Comparison of ENCODE assay signal across 8 cellular contexts in the genomic region with DNA sequence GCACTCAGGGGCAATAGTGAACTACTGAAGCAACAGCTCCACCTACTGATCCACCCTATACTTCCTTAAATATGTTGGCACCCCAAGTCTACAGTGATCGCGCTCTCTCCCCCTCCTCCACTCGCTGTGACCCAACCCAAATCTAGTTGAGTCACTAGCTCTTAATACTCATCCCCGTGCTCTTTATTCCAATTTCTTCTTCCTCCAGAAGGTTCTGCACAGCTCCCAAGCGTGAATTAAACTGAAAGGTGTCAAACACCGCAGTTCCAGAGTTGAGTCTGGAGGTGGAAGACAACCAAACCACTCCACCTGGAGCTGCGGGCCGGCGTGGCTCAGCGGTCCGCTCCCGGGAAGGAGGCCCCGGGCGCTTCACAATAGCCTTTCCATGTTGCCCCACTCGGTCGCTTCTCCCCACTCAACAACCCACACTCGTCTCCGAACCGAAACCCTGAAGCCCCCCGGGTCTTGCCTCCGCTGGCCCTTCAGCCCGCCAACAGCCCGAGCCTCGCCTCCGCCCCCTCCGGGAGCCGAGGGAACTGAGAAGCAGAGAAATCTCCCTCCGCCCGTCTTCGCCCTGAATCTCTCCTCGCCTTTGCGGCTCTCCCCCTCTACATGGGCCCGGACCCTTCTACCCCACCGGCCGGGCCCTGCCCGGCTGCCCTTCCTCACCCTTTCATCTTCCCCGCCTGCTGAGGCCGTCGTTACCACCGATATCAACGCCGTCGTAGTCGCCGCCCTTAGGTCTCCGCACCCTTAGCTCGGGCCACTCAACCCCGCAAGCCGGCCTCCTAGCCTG. TPM values are rescaled to one million over a fixed set of nuclear protein-coding genes. Genes with fewer than 3 reads are reported as not detected.
DNase-seq lines count a peak whose midpoint lies in the region; ATAC-seq and TF ChIP-seq lines count a peak whose summit lies in the region.

No MANE protein-coding gene starts in this region.

- H3K36me3 ChIP-seq in muscle layer of colon (ENCODE audit: insufficient read depth, low read length) = no peaks in the 10 kb centered on the region

- TF ChIP-seq RAD21 in Ishikawa (IDR thresholded peaks at IDR 0.05; ENCODE audit: low read depth) = peak; percentile 51

- no peaks in the 10 kb centered on the region for H3K27me3 ChIP-seq in muscle layer of colon (ENCODE audit: control insufficient read depth in 1 of 2, insufficient read depth in 2 of 2, low read length in 2 of 2)

- peaks cover 56% of the 10 kb centered on the region for H3K4me1 ChIP-seq in muscle layer of colon (ENCODE audit: insufficient read depth, low read length)

- peak; percentile 53 for ATAC-seq in GM21619 (IDR thresholded peaks at IDR 0.05; ENCODE audit: unreplicated experiment)

- peak overlapping the region; percentile 97 for H3K27ac ChIP-seq in muscle layer of colon (ENCODE audit: low read depth, low read length)

- TF ChIP-seq CTCF in epithelial cell of proximal tubule (conservative IDR thresholded peaks at IDR 0.05; ENCODE audit: low read depth, low read length) = peak; percentile 70

- H3K9me3 ChIP-seq in muscle layer of colon (ENCODE audit: low read length) = no peaks in the 10 kb centered on the region

- peak overlapping the region; percentile 98 for H3K9ac ChIP-seq in muscle layer of colon (ENCODE audit: low read length)

- H3K4me3 ChIP-seq in epithelial cell of proximal tubule (ENCODE audit: low read depth, low read length) (peak overlapping the region; percentile 98), muscle layer of colon (ENCODE audit: low read depth in 1 of 2, low read length in 2 of 2) (peak overlapping the region; percentile 87 to 96)

- DNase-seq in D341Med (ENCODE audit: low spot score) (peak; percentile 81), OCI-M1 (lab: John Stamatoyannopoulos, UW) (peak; percentile 93), activated T-cell treated with anti-CD3 and anti-CD28 coated beads for 48 hours (ENCODE audit: low read depth) (peak; percentile 59), epithelial cell of proximal tubule (ENCODE audit: low read depth) (peak; percentile 57)
- peak; percentile 32 for DNase-seq in stimulated activated CD8-positive, alpha-beta memory T cell treated with anti-CD3 and anti-CD28 coated beads, Interleukin-7, amount 100 ng/mL, for 24 hours (ENCODE audit: low read depth)

- TF ChIP-seq EP300 in Ishikawa (IDR thresholded peaks at IDR 0.05; ENCODE audit: borderline replicate concordance) = no peak

TF ChIP-seq in Ishikawa, 13 proteins besides CTCF, POLR2A, EP300 and RAD21:
- TF ChIP-seq ZBTB7A (IDR thresholded peaks at IDR 0.05; ENCODE audit: low read depth) (peak; percentile 59; the same call in 1 of the 2 replicates), TCF12 (IDR thresholded peaks at IDR 0.05; ENCODE audit: low read depth) (0 out of 2 replicates have a peak, but pooled peaks have one; percentile 8)
- TF ChIP-seq, protein P1, sequence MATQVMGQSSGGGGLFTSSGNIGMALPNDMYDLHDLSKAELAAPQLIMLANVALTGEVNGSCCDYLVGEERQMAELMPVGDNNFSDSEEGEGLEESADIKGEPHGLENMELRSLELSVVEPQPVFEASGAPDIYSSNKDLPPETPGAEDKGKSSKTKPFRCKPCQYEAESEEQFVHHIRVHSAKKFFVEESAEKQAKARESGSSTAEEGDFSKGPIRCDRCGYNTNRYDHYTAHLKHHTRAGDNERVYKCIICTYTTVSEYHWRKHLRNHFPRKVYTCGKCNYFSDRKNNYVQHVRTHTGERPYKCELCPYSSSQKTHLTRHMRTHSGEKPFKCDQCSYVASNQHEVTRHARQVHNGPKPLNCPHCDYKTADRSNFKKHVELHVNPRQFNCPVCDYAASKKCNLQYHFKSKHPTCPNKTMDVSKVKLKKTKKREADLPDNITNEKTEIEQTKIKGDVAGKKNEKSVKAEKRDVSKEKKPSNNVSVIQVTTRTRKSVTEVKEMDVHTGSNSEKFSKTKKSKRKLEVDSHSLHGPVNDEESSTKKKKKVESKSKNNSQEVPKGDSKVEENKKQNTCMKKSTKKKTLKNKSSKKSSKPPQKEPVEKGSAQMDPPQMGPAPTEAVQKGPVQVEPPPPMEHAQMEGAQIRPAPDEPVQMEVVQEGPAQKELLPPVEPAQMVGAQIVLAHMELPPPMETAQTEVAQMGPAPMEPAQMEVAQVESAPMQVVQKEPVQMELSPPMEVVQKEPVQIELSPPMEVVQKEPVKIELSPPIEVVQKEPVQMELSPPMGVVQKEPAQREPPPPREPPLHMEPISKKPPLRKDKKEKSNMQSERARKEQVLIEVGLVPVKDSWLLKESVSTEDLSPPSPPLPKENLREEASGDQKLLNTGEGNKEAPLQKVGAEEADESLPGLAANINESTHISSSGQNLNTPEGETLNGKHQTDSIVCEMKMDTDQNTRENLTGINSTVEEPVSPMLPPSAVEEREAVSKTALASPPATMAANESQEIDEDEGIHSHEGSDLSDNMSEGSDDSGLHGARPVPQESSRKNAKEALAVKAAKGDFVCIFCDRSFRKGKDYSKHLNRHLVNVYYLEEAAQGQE (IDR thresholded peaks at IDR 0.05; ENCODE audit: low read depth) = no peak

RNA-seq across cellular contexts. Expression of a gene that starts 0.6 kb away (rescaled TPM):
- 135 and 161 TPM in 2 replicates for total RNA-seq in epithelial cell of proximal tubule

RNA-seq across cellular contexts. Expression of a gene that starts 1.4 kb away (rescaled TPM):
- 40.4 and 42.2 TPM in 2 replicates for total RNA-seq in epithelial cell of proximal tubule

RNA-seq across cellular contexts. Expression of a gene that starts 49.0 kb away (rescaled TPM):
- total RNA-seq in epithelial cell of proximal tubule = 5.9 and 6.4 TPM in 2 replicates

Comparison
In these comparisons a context has a peak if more than half of its experiments do, and no peak if none do; other contexts are left out.
1. Peak in every context shown above with its lines: DNase-seq, ATAC-seq, H3K4me3 ChIP-seq and H3K27ac ChIP-seq.
2. DNase-seq: peak in every context shown above with its lines; median percentile 93 in OCI-M1; 81 in D341Med; 59 in activated T-cell treated with anti-CD3 and anti-CD28 coated beads for 48 hours; 57 in epithelial cell of proximal tubule; 32 in stimulated activated CD8-positive, alpha-beta memory T cell treated with anti-CD3 and anti-CD28 coated beads, Interleukin-7, amount 100 ng/mL, for 24 hours.